7 cellular contexts compared by ENCODE assay signal in the genomic region with DNA sequence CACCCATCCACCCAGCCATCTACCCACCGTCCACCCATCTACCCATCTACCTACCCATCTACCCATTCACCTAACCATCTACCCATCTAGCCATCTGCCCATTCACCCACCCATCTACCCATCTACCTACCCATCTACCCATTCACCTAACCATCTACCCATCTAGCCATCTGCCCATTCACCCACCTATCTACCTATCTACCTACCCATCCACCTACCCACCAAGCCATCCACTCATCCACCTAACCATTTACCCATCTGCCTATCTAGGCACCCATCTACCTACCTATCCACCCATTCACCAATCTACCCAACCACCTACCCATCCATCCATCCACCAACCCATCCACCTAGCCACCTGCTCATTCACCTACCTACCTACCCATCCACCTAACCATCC. TPM values are rescaled to one million over a fixed set of nuclear protein-coding genes. Genes with fewer than 3 reads are reported as not detected.
DNase-seq lines count a peak whose midpoint lies in the region; ATAC-seq and TF ChIP-seq lines count a peak whose summit lies in the region.
"Not testable (repeated sequence)": the region's sequence is repeated elsewhere in the genome, so short reads cannot be mapped to it uniquely, and the experiment has no call there.

No MANE protein-coding gene starts in this region.

- H3K27me3 Mint-ChIP-seq in Calu3 (ENCODE audit: unreplicated experiment); activated CD4-positive, alpha-beta T cell treated with anti-CD3 and anti-CD28 coated beads, Interleukin-2, amount 10 ng/mL, durations not matched to agents 24 days and 14 days: not testable (repeated sequence)

- not testable (repeated sequence) for ATAC-seq in upper lobe of right lung

- H3K9me3 ChIP-seq in colonic mucosa, upper lobe of right lung: not testable (repeated sequence)

- not testable (repeated sequence) for H3K4me3 Mint-ChIP-seq in Calu3 (ENCODE audit: low read depth, unreplicated experiment); activated CD4-positive, alpha-beta T cell treated with anti-CD3 and anti-CD28 coated beads, Interleukin-2, amount 10 ng/mL, durations not matched to agents 24 days and 14 days

- H3K27me3 ChIP-seq in colonic mucosa, upper lobe of right lung: not testable (repeated sequence)

- not testable (repeated sequence) for H3K9ac ChIP-seq in colonic mucosa (ENCODE audit: low read depth in 2 of 2, low read length in 2 of 2)

- H3K27ac Mint-ChIP-seq in Calu3 (ENCODE audit: unreplicated experiment), result peak overlapping the region; percentile 8
- peak overlapping the region; percentile 8 for H3K27ac Mint-ChIP-seq in activated CD4-positive, alpha-beta T cell treated with anti-CD3 and anti-CD28 coated beads, Interleukin-2, amount 10 ng/mL, durations not matched to agents 24 days and 14 days

- not testable (repeated sequence) for TF ChIP-seq CTCF in Calu3 (IDR thresholded peaks at IDR 0.05; ENCODE audit: unreplicated experiment); colonic mucosa (IDR thresholded peaks at IDR 0.05); upper lobe of right lung (IDR thresholded peaks at IDR 0.05)

- not testable (repeated sequence) for H3K4me1 ChIP-seq in colonic mucosa
- peaks cover 10% of the 10 kb centered on the region for H3K4me1 ChIP-seq in upper lobe of right lung

- not testable (repeated sequence) for H3K9me3 Mint-ChIP-seq in Calu3 (ENCODE audit: low read depth, unreplicated experiment); activated CD4-positive, alpha-beta T cell treated with anti-CD3 and anti-CD28 coated beads, Interleukin-2, amount 10 ng/mL, durations not matched to agents 24 days and 14 days

- not testable (repeated sequence) for DNase-seq in Calu3; activated CD4-positive, alpha-beta T cell treated with anti-CD3 and anti-CD28 coated beads, Interleukin-2, amount 10 ng/mL, durations not matched to agents 24 days and 14 days; colonic mucosa
- DNase-seq in cardiac septum (ENCODE audit: low spot score) (peak; percentile 41), posterior vena cava (ENCODE audit: low spot score) (peak; percentile 25), upper lobe of right lung (peak; percentile 33)
- peak; percentile 4 for DNase-seq in stimulated activated CD8-positive, alpha-beta memory T cell treated with anti-CD3 and anti-CD28 coated beads, Interleukin-4, amount 100 ng/mL, for 48 hours

- not testable (repeated sequence) for BruUV-seq in Calu3 (replicated peaks; lab: Mats Ljungman, UMichigan)

- H3K27ac ChIP-seq in colonic mucosa, result peak overlapping the region; percentile 76
- H3K27ac ChIP-seq in upper lobe of right lung, result not testable (repeated sequence)

- not testable (repeated sequence) for H3K36me3 ChIP-seq in colonic mucosa
- peaks cover 16% of the 10 kb centered on the region for H3K36me3 ChIP-seq in upper lobe of right lung

- CTCF ChIA-PET in Calu3 (lab: Charles Lee), result not testable (repeated sequence)

- H3K4me1 Mint-ChIP-seq in Calu3 (ENCODE audit: low read depth, unreplicated experiment), result peaks cover 46% of the 10 kb centered on the region
- peaks cover 26% of the 10 kb centered on the region for H3K4me1 Mint-ChIP-seq in activated CD4-positive, alpha-beta T cell treated with anti-CD3 and anti-CD28 coated beads, Interleukin-2, amount 10 ng/mL, durations not matched to agents 24 days and 14 days

- H3K36me3 Mint-ChIP-seq in Calu3 (ENCODE audit: insufficient read depth, unreplicated experiment), result peaks cover 47% of the 10 kb centered on the region
- H3K36me3 Mint-ChIP-seq in activated CD4-positive, alpha-beta T cell treated with anti-CD3 and anti-CD28 coated beads, Interleukin-2, amount 10 ng/mL, durations not matched to agents 24 days and 14 days (ENCODE audit: low read depth), result peaks cover 25% of the 10 kb centered on the region

- intact Hi-C loops in Calu3 (cut with micrococcal nuclease; ENCODE audit: unreplicated experiment); activated CD4-positive, alpha-beta T cell treated with anti-CD3 and anti-CD28 coated beads, Interleukin-2, amount 10 ng/mL, durations not matched to agents 24 days and 14 days (cut with micrococcal nuclease); colonic mucosa (cut with DNase I); cardiac septum (cut with DNase I); posterior vena cava (cut with DNase I); upper lobe of right lung (cut with DNase I): not testable (repeated sequence)

- H3K4me3 ChIP-seq in colonic mucosa, upper lobe of right lung: not testable (repeated sequence)

RNA-seq across cellular contexts. Expression of a gene that starts 16.6 kb away (rescaled TPM):
- 104 and 125 TPM in 2 replicates for total RNA-seq in Calu3 (2022)
- total RNA-seq in activated CD4-positive, alpha-beta T cell treated with anti-CD3 and anti-CD28 coated beads, Interleukin-2, amount 10 ng/mL, durations not matched to agents 24 days and 14 days, result 47.9 and 48.3 TPM in 2 replicates
- total RNA-seq in colonic mucosa, result 100 to 1,000 TPM; 107 to 165 TPM
- total RNA-seq in cardiac septum, result 20.0 TPM
- 10 to 100 TPM; 17.8 to 24.5 TPM for total RNA-seq in posterior vena cava
- total RNA-seq in upper lobe of right lung, result 73.8 TPM

RNA-seq across cellular contexts. Expression of a gene that starts 41.3 kb away (rescaled TPM):
- 82.4 and 107 TPM in 2 replicates for total RNA-seq in Calu3 (2022)
- total RNA-seq in activated CD4-positive, alpha-beta T cell treated with anti-CD3 and anti-CD28 coated beads, Interleukin-2, amount 10 ng/mL, durations not matched to agents 24 days and 14 days, result 34.3 and 37.0 TPM in 2 replicates
- total RNA-seq in colonic mucosa, result 10 to 100 TPM; 50.7 to 61.3 TPM
- 30.5 TPM for total RNA-seq in cardiac septum
- total RNA-seq in posterior vena cava, result 10 to 100 TPM; 43.2 to 45.3 TPM
- total RNA-seq in upper lobe of right lung, result 69.8 TPM
